Comparison of ENCODE assay signal across 14 cellular contexts in genomic region chr1:163230827-163231226, GRCh38.
"Had no signal": no experiment of that assay in that cellular context is flagged by ENCODE, and none has a peak within 500 bp of the region (broad histone marks: within the 10 kb centered on the region; RNA-seq: fewer than 3 reads in every experiment).

No MANE protein-coding gene starts in this region.

- H3K4me1 ChIP-seq: lower lobe of right lung, suprapubic skin had no signal

- H3K27me3 Mint-ChIP-seq: activated B cell treated with CpG ODN at 0.5 μM for 24 hours had no signal

- DNase-seq: activated B cell treated with CpG ODN at 0.5 μM for 24 hours; activated CD4-positive, alpha-beta T cell treated with anti-CD3 and anti-CD28 coated beads, Interleukin-2, amount 10 ng/mL, durations not matched to agents 7 days and 5 days; activated naive CD4-positive, alpha-beta T cell treated with anti-CD3 and anti-CD28 coated beads, Interleukin-2, amount 50 U/mL, for 16 hours; activated T-cell treated with anti-CD3 and anti-CD28 coated beads for 4 hours; dorsolateral prefrontal cortex; hypothalamus; lower lobe of right lung; midbrain; naive thymus-derived CD8-positive, alpha-beta T cell; right cardiac atrium; stimulated activated naive CD8-positive, alpha-beta T cell treated with anti-CD3 and anti-CD28 coated beads, Interleukin-15, Interleukin-2, amounts not matched to agents 100 U/mL and 50 U/mL, for 24 hours had no signal

- H3K4me3 ChIP-seq: dorsolateral prefrontal cortex, lower lobe of right lung, suprapubic skin had no signal

- H3K27me3 ChIP-seq: dorsolateral prefrontal cortex, neutrophil, suprapubic skin had no signal

- H3K4me3 Mint-ChIP-seq: activated B cell treated with CpG ODN at 0.5 μM for 24 hours; activated CD4-positive, alpha-beta T cell treated with anti-CD3 and anti-CD28 coated beads, Interleukin-2, amount 10 ng/mL, durations not matched to agents 7 days and 5 days; naive thymus-derived CD8-positive, alpha-beta T cell; T-helper 1 cell treated with Interleukin-12 subunit alpha and Interleukin-12 subunit beta and Interleukin-4 antibody, amounts not matched to agents 30 μg/mL and 1 μg/mL, for 36 hours had no signal

- H3K36me3 ChIP-seq: lower lobe of right lung, neutrophil, suprapubic skin had no signal

- H3K27ac Mint-ChIP-seq: activated B cell treated with CpG ODN at 0.5 μM for 24 hours; activated CD4-positive, alpha-beta T cell treated with anti-CD3 and anti-CD28 coated beads, Interleukin-2, amount 10 ng/mL, durations not matched to agents 7 days and 5 days; T-helper 1 cell treated with Interleukin-12 subunit alpha and Interleukin-12 subunit beta and Interleukin-4 antibody, amounts not matched to agents 30 μg/mL and 1 μg/mL, for 36 hours had no signal

- H3K9me3 ChIP-seq: lower lobe of right lung, neutrophil, suprapubic skin had no signal

- H3K9me3 Mint-ChIP-seq: T-helper 1 cell treated with Interleukin-12 subunit alpha and Interleukin-12 subunit beta and Interleukin-4 antibody, amounts not matched to agents 30 μg/mL and 1 μg/mL, for 36 hours had no signal

- ATAC-seq: lower lobe of right lung; naive thymus-derived CD8-positive, alpha-beta T cell; stimulated activated naive CD8-positive, alpha-beta T cell treated with anti-CD3 and anti-CD28 coated beads, Interleukin-15, Interleukin-2, amounts not matched to agents 100 U/mL and 50 U/mL, for 24 hours had no signal

- H3K4me1 Mint-ChIP-seq: activated B cell treated with CpG ODN at 0.5 μM for 24 hours; activated CD4-positive, alpha-beta T cell treated with anti-CD3 and anti-CD28 coated beads, Interleukin-2, amount 10 ng/mL, durations not matched to agents 7 days and 5 days; naive thymus-derived CD8-positive, alpha-beta T cell had no signal

- H3K27ac ChIP-seq: dorsolateral prefrontal cortex, lower lobe of right lung, neutrophil, suprapubic skin had no signal
